ENCODE assay signal across 16 cellular contexts in the genomic region with DNA sequence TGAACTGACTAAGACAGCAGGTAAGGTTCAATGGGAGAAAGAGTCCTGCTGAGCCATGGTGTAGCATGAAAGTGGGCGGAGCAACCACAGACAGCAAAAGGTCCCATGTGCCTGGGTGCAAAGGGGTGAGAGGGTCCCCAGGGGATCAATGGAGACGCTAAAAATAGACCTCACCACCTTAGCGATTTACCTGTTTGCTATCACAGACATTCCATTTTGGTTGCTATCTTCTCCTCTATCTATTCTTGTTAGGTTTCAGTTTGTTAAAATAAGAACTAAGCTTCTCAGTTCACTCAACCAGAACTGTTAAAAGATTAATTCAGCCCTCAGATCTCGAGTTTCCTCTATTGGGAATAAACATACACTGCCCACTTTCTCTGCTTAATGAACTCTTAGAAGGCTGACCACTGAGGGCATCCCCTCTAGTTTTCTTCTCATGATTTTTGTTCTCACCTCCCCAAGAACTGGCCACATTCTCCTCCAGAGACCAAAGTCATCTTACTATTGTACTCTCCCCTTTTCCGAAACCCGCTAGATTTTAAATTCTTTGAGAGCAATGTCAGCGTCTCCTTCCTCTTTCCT.
DNase-seq lines count a peak whose midpoint lies in the region; ATAC-seq, FAIRE-seq and TF ChIP-seq lines count a peak whose summit lies in the region.
"Had no signal": no experiment of that assay in that cellular context is flagged by ENCODE, and none has a peak within 500 bp of the region (broad histone marks: within the 10 kb centered on the region; RNA-seq: fewer than 3 reads in every experiment).

No MANE protein-coding gene starts in this region.

- ATAC-seq in GM18868 (IDR thresholded peaks at IDR 0.05; ENCODE audit: unreplicated experiment) (peak; percentile 86), GM21515 (IDR thresholded peaks at IDR 0.05; ENCODE audit: unreplicated experiment) (peak; percentile 61), HG03066 (IDR thresholded peaks at IDR 0.05; ENCODE audit: low read depth, unreplicated experiment) (peak; percentile 74), GM12878 (peak; percentile 93), natural killer cell (no peak)
- ATAC-seq: CD8-positive, alpha-beta T cell; Panc1 had no signal

- no peaks in the 10 kb centered on the region for H3K27me3 Mint-ChIP-seq in natural killer cell (ENCODE audit: low read depth in 2 of 2)
- H3K27me3 Mint-ChIP-seq: activated CD4-positive, alpha-beta memory T cell treated with anti-CD3 and anti-CD28 coated beads, Interleukin-2, amount 10 ng/mL, durations not matched to agents 7 days and 5 days had no signal

- no TSS peak for BruUV-seq in GM12878 (replicated peaks; lab: Mats Ljungman, UMichigan)

- no peak overlapping the region for H4K91ac ChIP-seq in mesenchymal stem cell (ENCODE audit: low read length)

- no peak overlapping the region for H3K18ac ChIP-seq in mesenchymal stem cell (ENCODE audit: low read depth in 1 of 2, low read length in 2 of 2)

- no peaks in the 10 kb centered on the region for H3K79me2 ChIP-seq in GM12878 (ENCODE audit: control insufficient read depth, insufficient read depth, low read length)

- TF ChIP-seq RAD21 in GM12878 (IDR thresholded peaks at IDR 0.05; ENCODE audit: insufficient read depth, low read depth, low read length), result no peak

- 20% methylated on average over 7 of the region's 7 CpGs for WGBS in GM12878 (ENCODE audit: insufficient coverage, insufficient replicate concordance, low lambda C conversion rate, missing lambda C conversion rate)
- 85% methylated on average over 5 of the region's 7 CpGs for WGBS in mesenchymal stem cell

- H2BK120ac ChIP-seq in mesenchymal stem cell (ENCODE audit: low read depth, low read length), result no peak overlapping the region

- H3K27ac Mint-ChIP-seq in natural killer cell, result no peak overlapping the region
- H3K27ac Mint-ChIP-seq: activated CD4-positive, alpha-beta memory T cell treated with anti-CD3 and anti-CD28 coated beads, Interleukin-2, amount 10 ng/mL, durations not matched to agents 7 days and 5 days; CD8-positive, alpha-beta T cell; T-helper 2 cell treated with Interferon-gamma antibody and Interleukin-4, amounts not matched to agents 5 μg/mL and 100 μg/mL, for 36 hours had no signal

- in situ Hi-C loops in GM12878 (cut with MboI), result no loop called here

- SMC1A ChIA-PET in GM12878 (lab: Charles Lee; ENCODE audit: uncharacterized antibody, unreplicated experiment), result interaction anchor here (0.7 to 1.5 kb wide), 4 partner anchors 9 to 65 kb away, joined by 3 to 5 read pairs (median 3); no protein-coding TSS in a partner anchor

- RAD21 ChIA-PET in GM12878 (lab: Charles Lee; ENCODE audit: unreplicated experiment), result interaction anchor here (1.2 to 2.1 kb wide), 4 partner anchors 13 to 137 kb away, joined by 3 to 6 read pairs (median 4); partner anchors contain the start of gene PARM1

- H3K4ac ChIP-seq in mesenchymal stem cell (ENCODE audit: low read depth in 1 of 2, low read length in 2 of 2), result no peak overlapping the region

- H3K27me3 ChIP-seq in GM12878 (replicated peaks in 1 of 2; ENCODE audit: control insufficient read depth in 2 of 2, insufficient read depth in 2 of 2, low read length in 1 of 2) (no peaks in the 10 kb centered on the region), mesenchymal stem cell (ENCODE audit: control insufficient read depth in 1 of 2, insufficient read depth in 1 of 2, low read length in 2 of 2) (peaks cover 0 to 3% of the 10 kb centered on the region in 2 experiments)

- no peak overlapping the region for H2BK5ac ChIP-seq in mesenchymal stem cell (ENCODE audit: low read depth, low read length, poor library complexity, severe bottlenecking)

- H3K79me1 ChIP-seq in mesenchymal stem cell (replicated peaks; ENCODE audit: low read length, poor library complexity, severe bottlenecking), result no peaks in the 10 kb centered on the region

- no peak for FAIRE-seq in GM12878 (lab: Jason Lieb, UNC)

- peaks cover 2 to 5% of the 10 kb centered on the region in 2 donors for H3K9me3 Mint-ChIP-seq in natural killer cell
- H3K9me3 Mint-ChIP-seq: activated CD4-positive, alpha-beta memory T cell treated with anti-CD3 and anti-CD28 coated beads, Interleukin-2, amount 10 ng/mL, durations not matched to agents 7 days and 5 days; CD8-positive, alpha-beta T cell; T-helper 2 cell treated with Interferon-gamma antibody and Interleukin-4, amounts not matched to agents 5 μg/mL and 100 μg/mL, for 36 hours had no signal

- H3K23ac ChIP-seq in mesenchymal stem cell (ENCODE audit: low read length in 2 of 2), result no peak overlapping the region

- POLR2A ChIA-PET in GM12878 (lab: Charles Lee), result no interaction called here

- H3K36me3 ChIP-seq in GM12878 (ENCODE audit: control insufficient read depth in 2 of 2, insufficient read depth in 2 of 2, low read length in 1 of 2), result no peaks in the 10 kb centered on the region
- H3K36me3 ChIP-seq in mesenchymal stem cell (ENCODE audit: control insufficient read depth in 1 of 2, insufficient read depth in 2 of 2, low read depth in 1 of 2, low read length in 2 of 2), result no peaks in the 10 kb centered on the region

- no peak for TF ChIP-seq CTCF in GM12878 (IDR thresholded peaks at IDR 0.05 in 2 of 3, conservative IDR thresholded peaks at IDR 0.05 in 1 of 3; ENCODE audit: control insufficient read depth in 2 of 3, extremely low read depth in 1 of 3, insufficient read depth in 1 of 3, low read depth in 3 of 3, low read length in 3 of 3)
- TF ChIP-seq CTCF in natural killer cell (IDR thresholded peaks at IDR 0.05), result no peak

- H3K9me3 ChIP-seq in GM12878 (replicated peaks; ENCODE audit: control insufficient read depth, insufficient read depth, low read length) (no peaks in the 10 kb centered on the region; the same call in 2 of the 3 replicates), mesenchymal stem cell (ENCODE audit: control insufficient read depth, low read length) (no peaks in the 10 kb centered on the region)

- H3K4me3 ChIP-seq in GM12878 (0 out of 2 replicates have a peak overlapping the region, but pooled peaks have one; percentile 16), mesenchymal stem cell (ENCODE audit: insufficient read depth in 1 of 2, low read depth in 1 of 2, low read length in 2 of 2) (no peak overlapping the region)

- H2BK12ac ChIP-seq in mesenchymal stem cell (ENCODE audit: low read length in 2 of 2), result no peak overlapping the region

- H3K4me2 ChIP-seq in GM12878 (ENCODE audit: control insufficient read depth, insufficient read depth) (peak overlapping the region; percentile 17), mesenchymal stem cell (ENCODE audit: low read length, poor library complexity, severe bottlenecking) (no peak overlapping the region)
- H3K4me2 ChIP-seq: KMS-11 had no signal

- intact Hi-C loops in GM12878 (cut with micrococcal nuclease; ENCODE audit: unreplicated experiment), result loop anchor here (5.0 kb wide), 1 partner anchor 223 kb away; no protein-coding TSS in a partner anchor
- intact Hi-C loops in natural killer cell (cut with micrococcal nuclease), result no loop called here

- H4K8ac ChIP-seq in mesenchymal stem cell (ENCODE audit: low read length), result no peak overlapping the region

- H4K20me1 ChIP-seq in GM12878 (ENCODE audit: control insufficient read depth, insufficient read depth), result no peaks in the 10 kb centered on the region

- no peak for TF ChIP-seq POLR2A in GM12878 (IDR thresholded peaks at IDR 0.05; ENCODE audit: low read depth, low read length)
- no peak for TF ChIP-seq POLR2A in erythroblast (IDR thresholded peaks at IDR 0.05; ENCODE audit: low read length)

- H2AFZ ChIP-seq in GM12878 (ENCODE audit: control insufficient read depth, low read depth, low read length), result no peak overlapping the region
- no peak overlapping the region for H2AFZ ChIP-seq in mesenchymal stem cell (ENCODE audit: low read depth, low read length)

- H3K4me1 ChIP-seq in GM12878 (ENCODE audit: control insufficient read depth, insufficient read depth, low read length) (no peaks in the 10 kb centered on the region; the same call in 1 of the 2 replicates), mesenchymal stem cell (ENCODE audit: control insufficient read depth, insufficient read depth, low read depth, low read length) (no peaks in the 10 kb centered on the region)

- no peak overlapping the region for H3K14ac ChIP-seq in mesenchymal stem cell (ENCODE audit: low read length in 2 of 2)

- CTCF ChIA-PET in GM12878 (lab: Yijun Ruan, JAX), result interaction anchor here (0.6 to 1.3 kb wide), 4 partner anchors 35 to 778 kb away, joined by 3 to 5 read pairs (median 3); no protein-coding TSS in a partner anchor

- no peaks in the 10 kb centered on the region for H3K36me3 Mint-ChIP-seq in natural killer cell
- H3K36me3 Mint-ChIP-seq: CD8-positive, alpha-beta T cell had no signal

- TF ChIP-seq EP300 in GM12878 (IDR thresholded peaks at IDR 0.05; ENCODE audit: borderline replicate concordance in 1 of 2, control insufficient read depth in 1 of 2, low read depth in 2 of 2, low read length in 2 of 2), result no peak

- no peak overlapping the region for H2AK5ac ChIP-seq in mesenchymal stem cell (ENCODE audit: low read length, severe bottlenecking)

- H2BK15ac ChIP-seq in mesenchymal stem cell (ENCODE audit: low read depth, poor library complexity, severe bottlenecking), result no peak overlapping the region

- H3K4me3 Mint-ChIP-seq in natural killer cell, result no peak overlapping the region
- H3K4me3 Mint-ChIP-seq: activated CD4-positive, alpha-beta memory T cell treated with anti-CD3 and anti-CD28 coated beads, Interleukin-2, amount 10 ng/mL, durations not matched to agents 7 days and 5 days; CD8-positive, alpha-beta T cell; T-helper 2 cell treated with Interferon-gamma antibody and Interleukin-4, amounts not matched to agents 5 μg/mL and 100 μg/mL, for 36 hours had no signal

- H3K9ac ChIP-seq in GM12878 (ENCODE audit: control insufficient read depth, insufficient read depth, low read length) (no peak overlapping the region), mesenchymal stem cell (ENCODE audit: low read length) (no peak overlapping the region)
- H3K9ac ChIP-seq: KMS-11 had no signal

- H3K27ac ChIP-seq in GM12878 (ENCODE audit: control insufficient read depth, insufficient read depth), result no peak overlapping the region
- H3K27ac ChIP-seq in mesenchymal stem cell (ENCODE audit: low read length, poor library complexity, severe bottlenecking), result no peak overlapping the region
- H3K27ac ChIP-seq: KMS-11 had no signal

- peak; percentile 68 for DNase-seq in GM12878 (ENCODE audit: low read depth, low spot score)
- no peak for DNase-seq in erythroblast (lab: John Stamatoyannopoulos, UW)
- DNase-seq in mesenchymal stem cell, result no peak
- DNase-seq in HK-2 (ENCODE audit: unreplicated experiment), result no peak
- DNase-seq in natural killer cell, result no peak
- DNase-seq: activated CD4-positive, alpha-beta memory T cell treated with anti-CD3 and anti-CD28 coated beads, Interleukin-2, amount 10 ng/mL, durations not matched to agents 7 days and 5 days; activated naive CD4-positive, alpha-beta T cell; CD8-positive, alpha-beta T cell; NCI-H2107; stimulated activated CD4-positive, alpha-beta T cell treated with anti-CD3 and anti-CD28 coated beads, Interleukin-4, amount 100 ng/mL, for 4 hours had no signal

- no peaks in the 10 kb centered on the region for H3K4me1 Mint-ChIP-seq in natural killer cell
- H3K4me1 Mint-ChIP-seq: activated CD4-positive, alpha-beta memory T cell treated with anti-CD3 and anti-CD28 coated beads, Interleukin-2, amount 10 ng/mL, durations not matched to agents 7 days and 5 days had no signal

TF ChIP-seq in GM12878, 131 proteins besides CTCF, POLR2A, EP300 and RAD21 (continues in another document):
- TF ChIP-seq ESRRA (IDR thresholded peaks at IDR 0.05; ENCODE audit: low read length) (no peak), BMI1 (IDR thresholded peaks at IDR 0.05; ENCODE audit: borderline replicate concordance) (no peak)

Comparison
In these comparisons a context has a peak if more than half of its experiments do, and no peak if none do; other contexts are left out.
1. ATAC-seq: peak in GM18868 (single experiment), GM21515 (single experiment), HG03066 (single experiment) and GM12878 (single experiment); none in natural killer cell (0 of 3).